21 cellular contexts compared by ENCODE assay signal in the genomic region with DNA sequence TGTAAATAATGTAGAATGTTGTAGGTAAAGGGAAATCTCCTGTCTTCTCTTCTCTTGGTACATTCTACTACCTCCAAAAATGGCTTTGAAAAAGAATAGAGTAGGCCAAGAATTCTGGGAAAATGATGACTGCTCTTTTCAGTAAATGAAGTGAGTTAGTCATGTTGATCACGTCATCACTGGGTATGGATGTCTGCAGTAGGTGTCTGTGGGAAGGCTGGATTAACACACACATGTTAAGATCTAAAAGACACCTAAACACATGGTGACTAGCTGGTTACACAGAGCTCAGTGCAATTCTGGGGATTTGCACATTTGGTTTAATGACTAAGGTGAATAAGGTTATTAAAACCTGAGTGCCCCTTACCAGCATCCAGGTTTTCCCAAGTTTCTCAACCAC.
A peak's percentile ranks its signal among the peaks of the same experiment; 100 is the strongest.
DNase-seq lines count a peak whose midpoint lies in the region; ATAC-seq, FAIRE-seq and TF ChIP-seq lines count a peak whose summit lies in the region.
"Had no signal": no experiment of that assay in that cellular context is flagged by ENCODE, and none has a peak within 500 bp of the region (broad histone marks: within the 10 kb centered on the region; RNA-seq: fewer than 3 reads in every experiment).

No MANE protein-coding gene starts in this region.

- no peak overlapping the region for H3K9ac ChIP-seq in smooth muscle cell (ENCODE audit: low read depth)

- H3K4me3 Mint-ChIP-seq in activated T-helper 17 cell treated with anti-CD3 and anti-CD28 coated beads, Interleukin-2, amount 50 U/mL, for 72 hours = no peak overlapping the region
- H3K4me3 Mint-ChIP-seq: CD4-positive, CD25-positive, alpha-beta regulatory T cell had no signal

- H3K9me3 ChIP-seq in smooth muscle cell (replicated peaks; ENCODE audit: low read depth) = no peaks in the 10 kb centered on the region
- H3K9me3 ChIP-seq in BE2C = no peaks in the 10 kb centered on the region
- H3K9me3 ChIP-seq: HAP-1 had no signal

- peak overlapping the region; percentile 48 for H3K4me2 ChIP-seq in smooth muscle cell

- no peaks in the 10 kb centered on the region for H3K36me3 Mint-ChIP-seq in activated T-helper 17 cell treated with anti-CD3 and anti-CD28 coated beads, Interleukin-2, amount 50 U/mL, for 72 hours (ENCODE audit: low read depth)
- H3K36me3 Mint-ChIP-seq: CD4-positive, CD25-positive, alpha-beta regulatory T cell had no signal

- H3K27ac ChIP-seq in smooth muscle cell (ENCODE audit: low read depth) = peak overlapping the region; percentile 74
- H3K27ac ChIP-seq: SK-N-MC had no signal

- WGBS in smooth muscle cell (ENCODE audit: low lambda C conversion rate) = 23% methylated on average over 1 of the region's 1 CpG

- TF ChIP-seq CTCF in epithelial cell of esophagus (IDR thresholded peaks at IDR 0.05; ENCODE audit: insufficient read depth, low read depth, low read length, missing control alignments) = no peak
- no peak for TF ChIP-seq CTCF in smooth muscle cell (IDR thresholded peaks at IDR 0.05; ENCODE audit: borderline replicate concordance, insufficient read depth, poor library complexity, severe bottlenecking)
- TF ChIP-seq CTCF in BE2C (IDR thresholded peaks at IDR 0.05; ENCODE audit: low read depth, low read length) = no peak

- no peaks in the 10 kb centered on the region for H4K20me1 ChIP-seq in smooth muscle cell (ENCODE audit: low read depth)

- no peaks in the 10 kb centered on the region for H3K4me1 Mint-ChIP-seq in activated T-helper 17 cell treated with anti-CD3 and anti-CD28 coated beads, Interleukin-2, amount 50 U/mL, for 72 hours
- H3K4me1 Mint-ChIP-seq: CD4-positive, CD25-positive, alpha-beta regulatory T cell had no signal

- H3K79me2 ChIP-seq in smooth muscle cell (ENCODE audit: low read depth) = no peaks in the 10 kb centered on the region

- DNase-seq in HT1080 (ENCODE audit: low read depth) = peak; percentile 42
- peak; percentile 39 for DNase-seq in epithelial cell of esophagus (ENCODE audit: low read depth)
- no peak for DNase-seq in smooth muscle cell (lab: John Stamatoyannopoulos, UW; ENCODE audit: unreplicated experiment)
- DNase-seq in H54 (ENCODE audit: insufficient read length, low spot score) = no peak
- no peak for DNase-seq in BE2C
- DNase-seq: Caco-2; CD4-positive, CD25-positive, alpha-beta regulatory T cell; DMS153; EL; KG1; NCI-H1436; NCI-H2029; NCI-H2171; NCI-H446 treated with DMSO at 0.1 percent for 48 hours; NCI-H748 treated with DMSO at 0.1 percent for 48 hours had no signal

- no peaks in the 10 kb centered on the region for H3K27me3 ChIP-seq in smooth muscle cell (ENCODE audit: low read depth)
- H3K27me3 ChIP-seq in BE2C = peaks cover 6% of the 10 kb centered on the region

- H3K4me3 ChIP-seq in epithelial cell of esophagus (ENCODE audit: low read length) = no peak overlapping the region
- no peak overlapping the region for H3K4me3 ChIP-seq in smooth muscle cell
- no peak overlapping the region for H3K4me3 ChIP-seq in BE2C (ENCODE audit: low read depth, low read length)
- H3K4me3 ChIP-seq: HAP-1, SK-N-MC had no signal

- H3K27ac Mint-ChIP-seq in activated T-helper 17 cell treated with anti-CD3 and anti-CD28 coated beads, Interleukin-2, amount 50 U/mL, for 72 hours = no peak overlapping the region
- H3K27ac Mint-ChIP-seq: CD4-positive, CD25-positive, alpha-beta regulatory T cell had no signal

- peaks cover 10% of the 10 kb centered on the region for H3F3A ChIP-seq in smooth muscle cell (ENCODE audit: low read depth)

- no peak for TF ChIP-seq POLR2A in H54 (IDR thresholded peaks at IDR 0.05; ENCODE audit: low read depth, low read length)

- H3K4me1 ChIP-seq in smooth muscle cell (ENCODE audit: low read depth) (no peaks in the 10 kb centered on the region), BE2C (no peaks in the 10 kb centered on the region)
- H3K4me1 ChIP-seq: Caco-2 had no signal

- H3K9me3 Mint-ChIP-seq in activated T-helper 17 cell treated with anti-CD3 and anti-CD28 coated beads, Interleukin-2, amount 50 U/mL, for 72 hours = peaks cover 5% of the 10 kb centered on the region

- no peak for FAIRE-seq in H54 (lab: Jason Lieb, UNC)

- ATAC-seq in activated T-helper 17 cell treated with anti-CD3 and anti-CD28 coated beads, Interleukin-2, amount 50 U/mL, for 72 hours (replicated peaks) = peak; percentile 39
- ATAC-seq in GM21390 (IDR thresholded peaks at IDR 0.05; ENCODE audit: unreplicated experiment) (no peak), GM21717 (IDR thresholded peaks at IDR 0.05; ENCODE audit: unreplicated experiment) (no peak)
- ATAC-seq: Right ventricle myocardium inferior had no signal

- H3K36me3 ChIP-seq in smooth muscle cell (ENCODE audit: low read depth) = no peaks in the 10 kb centered on the region
- no peaks in the 10 kb centered on the region for H3K36me3 ChIP-seq in BE2C
- H3K36me3 ChIP-seq: HAP-1 had no signal

- H2AFZ ChIP-seq in smooth muscle cell (ENCODE audit: low read depth) = no peak overlapping the region

- peaks cover 14% of the 10 kb centered on the region for H3K27me3 Mint-ChIP-seq in activated T-helper 17 cell treated with anti-CD3 and anti-CD28 coated beads, Interleukin-2, amount 50 U/mL, for 72 hours

Comparison
In these comparisons a context has a peak if more than half of its experiments do, and no peak if none do; other contexts are left out.
1. DNase-seq: peak in HT1080 (single experiment) and epithelial cell of esophagus (single experiment); none in smooth muscle cell (single experiment), H54 (single experiment) and BE2C (single experiment).